In genomic region chr14:53055003-53055402, GRCh38 we compare ENCODE assay signal across 8 cellular contexts.
A peak's percentile ranks its signal among the peaks of the same experiment; 100 is the strongest.
DNase-seq lines count a peak whose midpoint lies in the region; ATAC-seq, FAIRE-seq and TF ChIP-seq lines count a peak whose summit lies in the region.

No MANE protein-coding gene starts in this region.

- peak; percentile 95 for FAIRE-seq in TTC549 (lab: Jason Lieb, UNC)
- FAIRE-seq in pancreas (lab: Jason Lieb, UNC), result peak; percentile 96

- intact Hi-C loops in pancreas (cut with DNase I), result no loop called here

- 0% methylated on average over 1 of the region's 1 CpG for WGBS in pancreas, 2 donors

- H3K27me3 ChIP-seq in foreskin keratinocyte, result no peaks in the 10 kb centered on the region
- no peaks in the 10 kb centered on the region for H3K27me3 ChIP-seq in pancreas

- H3K9me3 ChIP-seq in pancreas, result no peaks in the 10 kb centered on the region

- TF ChIP-seq CTCF in foreskin keratinocyte (conservative IDR thresholded peaks at IDR 0.05) (peak; percentile 84), pancreas (IDR thresholded peaks at IDR 0.05) (peak; percentile 49 to 67 (median 55))

- no peaks in the 10 kb centered on the region for H3K4me1 ChIP-seq in foreskin keratinocyte
- no peaks in the 10 kb centered on the region for H3K4me1 ChIP-seq in pancreas

- DNase-seq in DMS153 treated with DMSO at 0.1 percent for 48 hours (lab: John Stamatoyannopoulos, UW; ENCODE audit: unreplicated experiment), result peak; percentile 38
- peak; percentile 1 for DNase-seq in NCI-H1048 (lab: John Stamatoyannopoulos, UW)
- DNase-seq in foreskin keratinocyte, result peak in 1 of 2 donors; percentile 37
- no peak for DNase-seq in pancreas
- no peak for DNase-seq in activated CD4-positive, CD25-positive, alpha-beta regulatory T cell (lab: John Stamatoyannopoulos, UW)

- H3K27ac ChIP-seq in foreskin keratinocyte (no peak overlapping the region), pancreas (no peak overlapping the region)

- H3K36me3 ChIP-seq in pancreas, result no peaks in the 10 kb centered on the region

- H3K4me3 ChIP-seq in pancreas, result no peak overlapping the region

- ATAC-seq in GM21529 (IDR thresholded peaks at IDR 0.05; ENCODE audit: unreplicated experiment) (peak; percentile 58), foreskin keratinocyte (peak; percentile 56), pancreas (peak; percentile 64 to 88 (median 86)), GM19324 (IDR thresholded peaks at IDR 0.05; ENCODE audit: low FRiP score, unreplicated experiment) (no peak)

Comparison
In these comparisons a context has a peak if more than half of its experiments do, and no peak if none do; other contexts are left out.
1. DNase-seq: peak in DMS153 treated with DMSO at 0.1 percent for 48 hours (single experiment) and NCI-H1048 (single experiment); none in pancreas (0 of 6) and activated CD4-positive, CD25-positive, alpha-beta regulatory T cell (0 of 4).